4 cellular contexts compared by ENCODE assay signal in genomic region chr2:2558476-2558875, GRCh38.
"Had no signal": no experiment of that assay in that cellular context is flagged by ENCODE, and none has a peak within 500 bp of the region (broad histone marks: within the 10 kb centered on the region; RNA-seq: fewer than 3 reads in every experiment).

No MANE protein-coding gene starts in this region.

- DNase-seq: H9, HCEC 1CT, IMR-90 had no signal

- ATAC-seq: GM23338 had no signal

- H3K27ac Mint-ChIP-seq: GM23338, H9 had no signal

- H3K4me3 Mint-ChIP-seq: GM23338, H9 had no signal
